8 cellular contexts compared by ENCODE assay signal in the genomic region with DNA sequence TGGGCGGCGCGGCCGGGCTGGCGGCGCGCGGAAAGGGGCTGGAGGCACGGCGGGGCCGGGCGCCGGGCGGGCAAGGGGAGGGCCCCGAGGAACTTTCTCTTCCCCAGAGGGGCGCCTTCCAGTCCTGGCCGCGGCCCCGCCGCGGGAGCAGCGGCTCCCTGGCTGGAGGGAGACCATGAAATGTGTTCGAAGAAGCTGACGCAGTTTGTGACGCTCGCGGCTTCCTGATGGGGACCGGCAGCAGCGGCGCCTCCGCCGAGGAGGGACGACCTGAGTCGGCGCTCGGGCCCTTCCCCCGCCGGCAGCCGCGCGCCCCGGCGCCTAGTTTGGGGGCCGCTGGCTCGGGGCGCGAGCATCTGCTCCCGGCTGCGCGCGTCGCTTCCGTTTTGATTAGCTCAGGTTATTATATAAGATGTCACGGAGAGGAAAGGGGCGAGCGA. TPM values are rescaled to one million over a fixed set of nuclear protein-coding genes. Genes with fewer than 3 reads are reported as not detected.
DNase-seq lines count a peak whose midpoint lies in the region; ATAC-seq and TF ChIP-seq lines count a peak whose summit lies in the region.

No MANE protein-coding gene starts in this region.

- H3K4me3 ChIP-seq in ectodermal cell (ENCODE audit: insufficient read depth, low read depth, low read length) (peak overlapping the region; percentile 66), mesenchymal stem cell (ENCODE audit: insufficient read depth in 1 of 2, low read depth in 1 of 2, low read length in 2 of 2) (peak overlapping the region; percentile 82 to 83)

- peak overlapping the region; percentile 93 for H3K27ac Mint-ChIP-seq in activated CD8-positive, alpha-beta T cell treated with anti-CD3 and anti-CD28 coated beads for 36 hours

- WGBS in ectodermal cell, 2 experiments: 0 to 1% methylated on average over 56 of the region's 56 CpGs
- WGBS in mesenchymal stem cell: 1% methylated on average over 36 of the region's 56 CpGs

- H3K27me3 ChIP-seq in ectodermal cell (ENCODE audit: control insufficient read depth, insufficient read depth, low read length, poor library complexity, severe bottlenecking) (peaks cover 85% of the 10 kb centered on the region), mesenchymal stem cell (ENCODE audit: control insufficient read depth in 1 of 2, insufficient read depth in 1 of 2, low read length in 2 of 2) (no peaks in the 10 kb centered on the region)

- H3K27ac ChIP-seq in ectodermal cell (ENCODE audit: insufficient read depth, low read depth, low read length, poor library complexity, severe bottlenecking) (no peak overlapping the region), mesenchymal stem cell (ENCODE audit: low read length, poor library complexity, severe bottlenecking) (no peak overlapping the region)

- POLR2A ChIA-PET in activated CD8-positive, alpha-beta T cell treated with anti-CD3 and anti-CD28 coated beads for 36 hours (lab: Charles Lee): interaction anchor here (0.7 to 2.7 kb wide), 15 partner anchors 9 to 291 kb away, joined by 3 to 17 read pairs (median 3); no protein-coding TSS in a partner anchor

- H3K4me2 ChIP-seq in mesenchymal stem cell (ENCODE audit: low read length, poor library complexity, severe bottlenecking): peak overlapping the region; percentile 98

- peak overlapping the region in 1 of 2 experiments; percentile 72 for H3K23ac ChIP-seq in mesenchymal stem cell (ENCODE audit: low read length in 2 of 2)

- H3K9me3 Mint-ChIP-seq in activated CD8-positive, alpha-beta T cell treated with anti-CD3 and anti-CD28 coated beads for 36 hours: peaks cover 4% of the 10 kb centered on the region

- peaks cover 10% of the 10 kb centered on the region for H3K36me3 Mint-ChIP-seq in activated CD8-positive, alpha-beta T cell treated with anti-CD3 and anti-CD28 coated beads for 36 hours (ENCODE audit: low read depth)

- H3K14ac ChIP-seq in mesenchymal stem cell (ENCODE audit: low read length in 2 of 2): peak overlapping the region; percentile 1 to 84

- no peaks in the 10 kb centered on the region for H3K27me3 Mint-ChIP-seq in activated CD8-positive, alpha-beta T cell treated with anti-CD3 and anti-CD28 coated beads for 36 hours

- no peaks in the 10 kb centered on the region for H3K9me3 ChIP-seq in ectodermal cell (ENCODE audit: control insufficient read depth, low read length)
- no peaks in the 10 kb centered on the region for H3K9me3 ChIP-seq in mesenchymal stem cell (ENCODE audit: control insufficient read depth, low read length)

- peak overlapping the region in 1 of 2 experiments; percentile 92 for H2BK12ac ChIP-seq in mesenchymal stem cell (ENCODE audit: low read length in 2 of 2)

- no peak overlapping the region for H2BK5ac ChIP-seq in mesenchymal stem cell (ENCODE audit: low read depth, low read length, poor library complexity, severe bottlenecking)

- no peak for TF ChIP-seq CTCF in activated CD8-positive, alpha-beta T cell treated with anti-CD3 and anti-CD28 coated beads for 36 hours (IDR thresholded peaks at IDR 0.05)

- peak overlapping the region; percentile 95 for H2BK120ac ChIP-seq in mesenchymal stem cell (ENCODE audit: low read depth, low read length)

- peak; percentile 40 for ATAC-seq in HG02623 (IDR thresholded peaks at IDR 0.05; ENCODE audit: unreplicated experiment)
- peak; percentile 67 for ATAC-seq in activated CD8-positive, alpha-beta T cell treated with anti-CD3 and anti-CD28 coated beads for 36 hours

- H4K8ac ChIP-seq in mesenchymal stem cell (ENCODE audit: low read length): peak overlapping the region; percentile 43

- CTCF ChIA-PET in activated CD8-positive, alpha-beta T cell treated with anti-CD3 and anti-CD28 coated beads for 36 hours (lab: Charles Lee): interaction anchor here (0.9 to 3.2 kb wide), 4 partner anchors 31 to 156 kb away, joined by 3 to 26 read pairs (median 4); no protein-coding TSS in a partner anchor

- H3K18ac ChIP-seq in mesenchymal stem cell (ENCODE audit: low read depth in 1 of 2, low read length in 2 of 2): peak overlapping the region; percentile 71 to 84

- H3K4ac ChIP-seq in mesenchymal stem cell (ENCODE audit: low read depth in 1 of 2, low read length in 2 of 2): peak overlapping the region; percentile 65 to 84

- intact Hi-C loops in activated CD8-positive, alpha-beta T cell treated with anti-CD3 and anti-CD28 coated beads for 36 hours (cut with micrococcal nuclease): loop anchor here (5.0 kb wide), 2 partner anchors 39 to 84 kb away; no protein-coding TSS in a partner anchor

- H4K91ac ChIP-seq in mesenchymal stem cell (ENCODE audit: low read length): peak overlapping the region; percentile 74

- peak overlapping the region; percentile 82 for H3K4me3 Mint-ChIP-seq in activated CD8-positive, alpha-beta T cell treated with anti-CD3 and anti-CD28 coated beads for 36 hours

- peaks cover 45% of the 10 kb centered on the region for H3K4me1 Mint-ChIP-seq in activated CD8-positive, alpha-beta T cell treated with anti-CD3 and anti-CD28 coated beads for 36 hours (ENCODE audit: low read depth)

- peak overlapping the region; percentile 87 for H2AFZ ChIP-seq in mesenchymal stem cell (ENCODE audit: low read depth, low read length)

- peaks cover 9% of the 10 kb centered on the region for H3K79me1 ChIP-seq in mesenchymal stem cell (replicated peaks; ENCODE audit: low read length, poor library complexity, severe bottlenecking)

- DNase-seq in NCI-H2029 (lab: John Stamatoyannopoulos, UW) (peak; percentile 7), NCI-H2029 treated with DMSO at 0.1 percent for 48 hours (lab: John Stamatoyannopoulos, UW) (no peak), NCI-H1694 treated with DMSO at 0.1 percent for 48 hours (lab: John Stamatoyannopoulos, UW) (peak; percentile 43), mesenchymal stem cell (peak; percentile 74)
- DNase-seq in activated CD8-positive, alpha-beta T cell treated with anti-CD3 and anti-CD28 coated beads for 36 hours: peak; percentile 84
- peak; percentile 43 for DNase-seq in stimulated activated CD8-positive, alpha-beta memory T cell treated with anti-CD3 and anti-CD28 coated beads, Interleukin-12 subunit alpha, Interleukin-12 subunit beta, amount 100 ng/mL, for 24 hours (ENCODE audit: extremely low read depth)

- peak overlapping the region; percentile 95 for H3K9ac ChIP-seq in mesenchymal stem cell (ENCODE audit: low read length)

- H3K4me1 ChIP-seq in ectodermal cell (ENCODE audit: control insufficient read depth, insufficient read depth, low read length): peaks cover 11% of the 10 kb centered on the region
- peaks cover 7% of the 10 kb centered on the region for H3K4me1 ChIP-seq in mesenchymal stem cell (ENCODE audit: control insufficient read depth, insufficient read depth, low read depth, low read length)

- no peaks in the 10 kb centered on the region for H3K36me3 ChIP-seq in ectodermal cell (ENCODE audit: control insufficient read depth, insufficient read depth, low read length)
- no peaks in the 10 kb centered on the region for H3K36me3 ChIP-seq in mesenchymal stem cell (ENCODE audit: control insufficient read depth in 1 of 2, insufficient read depth in 2 of 2, low read depth in 1 of 2, low read length in 2 of 2)

- no peak overlapping the region for H2AK5ac ChIP-seq in mesenchymal stem cell (ENCODE audit: low read length, severe bottlenecking)

- H2BK15ac ChIP-seq in mesenchymal stem cell (ENCODE audit: low read depth, poor library complexity, severe bottlenecking): peak overlapping the region; percentile 97

RNA-seq across cellular contexts. Expression of gene PCGF5, which starts 57.2 kb away (rescaled TPM):
- 10 to 100 TPM; 34.8 to 36.9 TPM for total RNA-seq in activated CD8-positive, alpha-beta T cell treated with anti-CD3 and anti-CD28 coated beads for 36 hours
- polyA plus RNA-seq in ectodermal cell (2013, experiment 1 of 4): 6.9 TPM
- 8.4 TPM for polyA plus RNA-seq in ectodermal cell (2013, experiment 2 of 4)
- 11.4 TPM for polyA plus RNA-seq in ectodermal cell (2013, experiment 3 of 4)
- 14.1 TPM for polyA plus RNA-seq in ectodermal cell (2013, experiment 4 of 4)
- 33.6 TPM for polyA plus RNA-seq in mesenchymal stem cell (2013, experiment 1 of 2)
- 33.7 TPM for polyA plus RNA-seq in mesenchymal stem cell (2013, experiment 2 of 2)
